ENCODE assay signal across 8 cellular contexts in the genomic region with DNA sequence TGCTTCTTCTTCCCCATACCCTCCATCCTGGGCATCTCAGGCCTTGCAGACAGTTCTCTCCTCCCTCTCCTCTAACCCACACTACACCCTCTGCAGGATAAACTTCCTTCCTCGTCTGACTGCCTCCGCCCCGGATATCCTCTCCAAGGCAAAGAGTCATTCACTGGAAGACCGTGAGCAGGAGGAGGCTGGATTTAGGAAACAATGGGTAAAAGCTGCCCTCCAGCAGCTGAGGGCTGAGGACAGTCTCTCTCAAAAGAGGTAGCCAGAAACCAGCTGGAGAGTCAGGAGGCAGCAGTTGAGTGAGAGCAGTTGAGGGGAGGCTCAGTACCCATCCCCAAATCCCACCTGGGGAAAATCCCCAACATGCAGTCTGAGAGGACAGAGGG. TPM values are rescaled to one million over a fixed set of nuclear protein-coding genes. Genes with fewer than 3 reads are reported as not detected.
A peak's percentile ranks its signal among the peaks of the same experiment; 100 is the strongest.
DNase-seq lines count a peak whose midpoint lies in the region; ATAC-seq and TF ChIP-seq lines count a peak whose summit lies in the region.

No MANE protein-coding gene starts in this region.

- ATAC-seq in WTC11 = peak; percentile 56

- H3K4me1 Mint-ChIP-seq in CD14-positive monocyte = peaks cover 57% of the 10 kb centered on the region
- H3K4me1 Mint-ChIP-seq in WTC11 = peaks cover 54% of the 10 kb centered on the region

- H3K27ac ChIP-seq in skin epidermis = peak overlapping the region in 16 of 21 experiments; percentile 63 to 95 (median 90)

- H3K27ac Mint-ChIP-seq in CD14-positive monocyte = peak overlapping the region in 6 of 7 donors; percentile 64 to 86 (median 76)
- peak overlapping the region; percentile 96 for H3K27ac Mint-ChIP-seq in WTC11

- peak overlapping the region in 6 of 7 experiments; percentile 55 to 95 (median 69) for H3K4me3 ChIP-seq in skin epidermis

- TF ChIP-seq CTCF in CD14-positive monocyte (IDR thresholded peaks at IDR 0.05) (no peak), WTC11 (IDR thresholded peaks at IDR 0.05) (no peak)

- intact Hi-C loops in CD14-positive monocyte (cut with micrococcal nuclease) = no loop called here

- H3K27me3 Mint-ChIP-seq in CD14-positive monocyte (ENCODE audit: low read depth in 3 of 3) = peaks cover 0 to 1% (median 0%) of the 10 kb centered on the region in 3 donors
- peaks cover 39% of the 10 kb centered on the region for H3K27me3 Mint-ChIP-seq in WTC11 (ENCODE audit: low read depth)

- H3K9me3 Mint-ChIP-seq in CD14-positive monocyte = no peaks in the 10 kb centered on the region
- no peaks in the 10 kb centered on the region for H3K9me3 Mint-ChIP-seq in WTC11

- peak overlapping the region; percentile 87 to 95 for H3K4me3 Mint-ChIP-seq in CD14-positive monocyte
- H3K4me3 Mint-ChIP-seq in WTC11 = peak overlapping the region; percentile 67; the same call in 1 of the 2 replicates

- DNase-seq in CD14-positive monocyte (ENCODE audit: low spot score) (peak; percentile 24), HT1080 (ENCODE audit: low read depth) (peak; percentile 84), WTC11 (ENCODE audit: low spot score) (no peak), glomerular visceral epithelial cell (ENCODE audit: extremely low spot score) (peak; percentile 64), HPDE6-E6E7 (ENCODE audit: extremely low spot score) (no peak), NCI-H2171 (lab: John Stamatoyannopoulos, UW) (no peak), NAMALWA (ENCODE audit: low spot score) (no peak)

- H3K36me3 Mint-ChIP-seq in CD14-positive monocyte = peaks cover 13 to 18% of the 10 kb centered on the region in 2 donors
- no peaks in the 10 kb centered on the region for H3K36me3 Mint-ChIP-seq in WTC11

- CTCF ChIA-PET in WTC11 (lab: Charles Lee) = interaction anchor here (0.8 to 5.6 kb wide), 9 partner anchors 10 to 287 kb away, joined by 3 to 63 read pairs (median 4); no protein-coding TSS in a partner anchor

- POLR2A ChIA-PET in WTC11 (lab: Charles Lee) = interaction anchor here (0.6 to 2.0 kb wide), 3 partner anchors 24 to 311 kb away, joined by 3 to 11 read pairs (median 3); no protein-coding TSS in a partner anchor

TF ChIP-seq in WTC11, 78 proteins besides CTCF, POLR2A, EP300 and RAD21:
- TF ChIP-seq ZNF121 (CRISPR knock-in tag; IDR thresholded peaks at IDR 0.05) = no peak
- TF ChIP-seq ETV6 (CRISPR knock-in tag; IDR thresholded peaks at IDR 0.05) = peak; percentile 21; the same call in 1 of the 2 replicates

RNA-seq across cellular contexts. Expression of a gene that starts 1.4 kb away (rescaled TPM):
- polyA plus RNA-seq in CD14-positive monocyte = 100 to 1,000 TPM in 1 of 2 donors, 10 to 100 TPM in 1; 98.8 to 111 TPM
- total RNA-seq in HT1080 (2014; rRNA removed; shearing (Covaris generic)) = 516 and 694 TPM in 2 replicates
- polyA plus RNA-seq in HT1080 (2015; cell fraction: cytosol; rRNA removed) = 857 and 1,112 TPM in 2 replicates
- polyA plus RNA-seq in HT1080 (2015; cell fraction: nucleus; rRNA removed) = 468 and 520 TPM in 2 replicates
- total RNA-seq in WTC11 (2021) = 10.7 to 15.4 TPM (median 14.3 TPM) in 3 replicates

RNA-seq across cellular contexts. Expression of a gene that starts 33.4 kb away (rescaled TPM):
- under 1 TPM; 0.37 to 0.89 TPM for polyA plus RNA-seq in CD14-positive monocyte
- 24.2 and 40.6 TPM in 2 replicates for total RNA-seq in HT1080 (2014; rRNA removed; shearing (Covaris generic))
- 46.8 and 65.2 TPM in 2 replicates for polyA plus RNA-seq in HT1080 (2015; cell fraction: cytosol; rRNA removed)
- polyA plus RNA-seq in HT1080 (2015; cell fraction: nucleus; rRNA removed) = 89.6 and 123 TPM in 2 replicates
- 41.0 to 51.0 TPM (median 46.2 TPM) in 3 replicates for total RNA-seq in WTC11 (2021)

RNA-seq across cellular contexts. Expression of a gene that starts 36.5 kb away (rescaled TPM):
- polyA plus RNA-seq in CD14-positive monocyte = not detected
- 91.8 and 111 TPM in 2 replicates for total RNA-seq in HT1080 (2014; rRNA removed; shearing (Covaris generic))
- 104 and 143 TPM in 2 replicates for polyA plus RNA-seq in HT1080 (2015; cell fraction: cytosol; rRNA removed)
- 90.0 and 94.6 TPM in 2 replicates for polyA plus RNA-seq in HT1080 (2015; cell fraction: nucleus; rRNA removed)
- 53.9 to 95.1 TPM (median 59.7 TPM) in 3 replicates for total RNA-seq in WTC11 (2021)

Comparison
In these comparisons a context has a peak if more than half of its experiments do, and no peak if none do; other contexts are left out.
1. DNase-seq: peak in CD14-positive monocyte (single experiment), HT1080 (single experiment) and glomerular visceral epithelial cell (single experiment); none in WTC11 (single experiment), HPDE6-E6E7 (single experiment), NCI-H2171 (single experiment) and NAMALWA (single experiment).
2. RNA of a gene that starts 1.4 kb away (total RNA-seq): 516 to 694 TPM in HT1080; 10.7 to 15.4 TPM in WTC11; every median in the first group is over 10 times any median in the second.